17 cellular contexts compared by ENCODE assay signal in the genomic region with DNA sequence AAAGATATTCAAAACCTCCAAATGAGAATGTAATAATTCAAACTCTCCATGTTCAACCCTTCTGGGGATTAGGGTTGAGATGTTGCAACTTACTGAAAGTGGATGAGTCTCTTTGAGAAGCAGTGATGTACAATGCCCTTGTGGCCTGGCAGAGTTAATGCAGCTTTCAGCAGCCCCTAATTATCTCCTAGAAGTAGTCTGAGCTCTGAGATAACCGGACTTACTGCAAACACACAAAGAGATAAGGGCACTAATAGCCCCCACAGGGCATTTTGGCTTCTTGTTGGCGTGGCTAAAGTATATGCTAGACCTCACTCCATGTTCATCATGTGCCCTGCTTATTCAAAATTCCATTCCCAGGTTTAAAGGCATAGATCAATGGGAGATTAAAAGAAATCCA.
A peak's percentile ranks its signal among the peaks of the same experiment; 100 is the strongest.
DNase-seq lines count a peak whose midpoint lies in the region; ATAC-seq and TF ChIP-seq lines count a peak whose summit lies in the region.
"Had no signal": no experiment of that assay in that cellular context is flagged by ENCODE, and none has a peak within 500 bp of the region (broad histone marks: within the 10 kb centered on the region; RNA-seq: fewer than 3 reads in every experiment).

No MANE protein-coding gene starts in this region.

- H3K27me3 ChIP-seq in BE2C, result no peaks in the 10 kb centered on the region
- H3K27me3 ChIP-seq: brain microvascular endothelial cell, esophagus squamous epithelium, heart left ventricle had no signal

- DNase-seq in BE2C (peak; percentile 79), MV-4-11 (lab: John Stamatoyannopoulos, UW) (peak; percentile 65), SW480 (ENCODE audit: low spot score) (peak; percentile 10), iPS-NIHi7 (ENCODE audit: extremely low spot score) (peak; percentile 39), GM20000 (ENCODE audit: low spot score) (no peak), foreskin melanocyte (no peak)
- DNase-seq: activated CD4-positive, alpha-beta T cell treated with anti-CD3 and anti-CD28 coated beads, Interleukin-2, amount 10 ng/mL, durations not matched to agents 24 days and 14 days; brain microvascular endothelial cell; esophagus squamous epithelium; GDM1; heart left ventricle; NCI-H2029; NCI-H748 treated with DMSO at 0.1 percent for 48 hours; retina had no signal

- no peaks in the 10 kb centered on the region for H3K36me3 ChIP-seq in BE2C
- H3K36me3 ChIP-seq: brain microvascular endothelial cell, esophagus squamous epithelium, HAP-1, heart left ventricle had no signal

- H3K4me1 ChIP-seq in BE2C, result peaks cover 22% of the 10 kb centered on the region
- H3K4me1 ChIP-seq: esophagus squamous epithelium, HAP-1, heart left ventricle had no signal

- H3K9me3 ChIP-seq in BE2C, result no peaks in the 10 kb centered on the region
- H3K9me3 ChIP-seq: esophagus squamous epithelium, HAP-1 had no signal

- TF ChIP-seq CTCF in BE2C (IDR thresholded peaks at IDR 0.05; ENCODE audit: low read depth, low read length) (peak; percentile 71), GM20000 (IDR thresholded peaks at IDR 0.05; ENCODE audit: extremely low read depth, missing control alignments) (no peak)

- ATAC-seq in GM19328 (IDR thresholded peaks at IDR 0.05; ENCODE audit: unreplicated experiment) (no peak), HG03469 (IDR thresholded peaks at IDR 0.05; ENCODE audit: unreplicated experiment) (no peak)
- ATAC-seq: heart left ventricle had no signal

- H3K4me3 ChIP-seq in BE2C (ENCODE audit: low read depth, low read length), result peak overlapping the region; percentile 10; the same call in 1 of the 2 replicates
- H3K4me3 ChIP-seq: esophagus squamous epithelium, HAP-1, heart left ventricle had no signal

Comparison
In these comparisons a context has a peak if more than half of its experiments do, and no peak if none do; other contexts are left out.
1. DNase-seq: peak in BE2C (single experiment), MV-4-11 (single experiment), SW480 (single experiment) and iPS-NIHi7 (single experiment); none in GM20000 (single experiment) and foreskin melanocyte (single experiment).